ENCODE assay signal across 27 cellular contexts in the genomic region with DNA sequence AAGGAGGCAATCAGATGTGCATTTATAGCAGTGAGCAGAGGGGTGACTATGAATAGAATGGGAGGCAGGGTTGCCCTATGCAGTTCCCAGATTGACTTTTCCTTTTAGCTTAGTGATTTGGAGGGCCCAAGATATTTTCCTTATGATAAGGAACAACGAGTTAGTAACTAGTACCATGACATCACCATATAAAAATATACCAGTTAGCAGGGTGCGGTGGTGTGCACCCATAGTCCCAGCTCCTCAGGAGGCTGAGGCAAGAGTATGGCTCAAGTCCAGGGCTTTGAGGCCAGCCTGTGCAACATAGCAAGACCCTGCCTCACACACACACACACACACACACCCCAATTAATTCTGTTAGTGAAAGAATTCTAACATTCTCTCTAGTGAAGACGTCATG. TPM values are rescaled to one million over a fixed set of nuclear protein-coding genes. Genes with fewer than 3 reads are reported as not detected.
"Had no signal": no experiment of that assay in that cellular context is flagged by ENCODE, and none has a peak within 500 bp of the region (broad histone marks: within the 10 kb centered on the region; RNA-seq: fewer than 3 reads in every experiment).

No MANE protein-coding gene starts in this region.

- H3K4me1 Mint-ChIP-seq: activated CD4-positive, alpha-beta memory T cell treated with anti-CD3 and anti-CD28 coated beads, Interleukin-2, amount 10 ng/mL, durations not matched to agents 7 days and 5 days; activated CD4-positive, alpha-beta T cell treated with anti-CD3 and anti-CD28 coated beads, Interleukin-2, amount 10 ng/mL, durations not matched to agents 7 days and 5 days; activated naive CD8-positive, alpha-beta T cell treated with anti-CD3 and anti-CD28 coated beads for 36 hours; activated T-helper 17 cell treated with anti-CD3 and anti-CD28 coated beads, Interleukin-2, amount 50 U/mL, for 72 hours; central memory CD8-positive, alpha-beta T cell; T-helper 17 cell had no signal

- DNase-seq: activated CD4-positive, alpha-beta memory T cell treated with anti-CD3 and anti-CD28 coated beads, Interleukin-2, amount 10 ng/mL, durations not matched to agents 7 days and 5 days; activated CD4-positive, alpha-beta T cell treated with anti-CD3 and anti-CD28 coated beads, Interleukin-2, amount 10 ng/mL, durations not matched to agents 7 days and 5 days; activated CD4-positive, CD25-positive, alpha-beta regulatory T cell; activated gamma-delta T cell; activated naive CD4-positive, alpha-beta T cell treated with anti-CD3 and anti-CD28 coated beads for 36 hours; activated naive CD8-positive, alpha-beta T cell treated with anti-CD3 and anti-CD28 coated beads for 36 hours; activated T-cell treated with anti-CD3 and anti-CD28 coated beads for 4 hours; activated T-cell treated with anti-CD3 and anti-CD28 coated beads, Interleukin-2, amount 50 U/mL, for 48 hours; KG1; NCI-H1048; NCI-H1417; NCI-H1930; NCI-H2107; NCI-H2171 treated with DMSO at 0.1 percent for 48 hours; NCI-H345; NCI-H510A; NCI-H526 treated with DMSO at 0.1 percent for 48 hours; NCI-H82; SIG-M5; T-helper 17 cell; T-helper 9 cell had no signal

- H3K36me3 Mint-ChIP-seq: activated naive CD8-positive, alpha-beta T cell treated with anti-CD3 and anti-CD28 coated beads for 36 hours had no signal

- H3K27ac Mint-ChIP-seq: activated CD4-positive, alpha-beta memory T cell treated with anti-CD3 and anti-CD28 coated beads, Interleukin-2, amount 10 ng/mL, durations not matched to agents 7 days and 5 days; activated CD4-positive, alpha-beta T cell treated with anti-CD3 and anti-CD28 coated beads, Interleukin-2, amount 10 ng/mL, durations not matched to agents 7 days and 5 days; activated naive CD4-positive, alpha-beta T cell treated with anti-CD3 and anti-CD28 coated beads for 36 hours; activated naive CD8-positive, alpha-beta T cell treated with anti-CD3 and anti-CD28 coated beads for 36 hours; activated T-helper 17 cell treated with anti-CD3 and anti-CD28 coated beads, Interleukin-2, amount 50 U/mL, for 72 hours; T-helper 17 cell had no signal

- H3K4me3 Mint-ChIP-seq: activated CD4-positive, alpha-beta memory T cell treated with anti-CD3 and anti-CD28 coated beads, Interleukin-2, amount 10 ng/mL, durations not matched to agents 7 days and 5 days; activated CD4-positive, alpha-beta T cell treated with anti-CD3 and anti-CD28 coated beads, Interleukin-2, amount 10 ng/mL, durations not matched to agents 7 days and 5 days; activated naive CD4-positive, alpha-beta T cell treated with anti-CD3 and anti-CD28 coated beads for 36 hours; activated naive CD8-positive, alpha-beta T cell treated with anti-CD3 and anti-CD28 coated beads for 36 hours; activated T-helper 17 cell treated with anti-CD3 and anti-CD28 coated beads, Interleukin-2, amount 50 U/mL, for 72 hours; central memory CD8-positive, alpha-beta T cell; T-helper 17 cell had no signal

- ATAC-seq: activated T-helper 17 cell treated with anti-CD3 and anti-CD28 coated beads, Interleukin-2, amount 50 U/mL, for 72 hours; T-helper 17 cell had no signal

- H3K27ac ChIP-seq: VCaP had no signal

- H3K27me3 Mint-ChIP-seq: activated CD4-positive, alpha-beta memory T cell treated with anti-CD3 and anti-CD28 coated beads, Interleukin-2, amount 10 ng/mL, durations not matched to agents 7 days and 5 days; activated CD4-positive, alpha-beta T cell treated with anti-CD3 and anti-CD28 coated beads, Interleukin-2, amount 10 ng/mL, durations not matched to agents 7 days and 5 days; activated naive CD8-positive, alpha-beta T cell treated with anti-CD3 and anti-CD28 coated beads for 36 hours; activated T-helper 17 cell treated with anti-CD3 and anti-CD28 coated beads, Interleukin-2, amount 50 U/mL, for 72 hours; central memory CD8-positive, alpha-beta T cell; T-helper 17 cell had no signal

- H3K9me3 Mint-ChIP-seq: activated CD4-positive, alpha-beta memory T cell treated with anti-CD3 and anti-CD28 coated beads, Interleukin-2, amount 10 ng/mL, durations not matched to agents 7 days and 5 days; activated CD4-positive, alpha-beta T cell treated with anti-CD3 and anti-CD28 coated beads, Interleukin-2, amount 10 ng/mL, durations not matched to agents 7 days and 5 days; activated naive CD4-positive, alpha-beta T cell treated with anti-CD3 and anti-CD28 coated beads for 36 hours; activated naive CD8-positive, alpha-beta T cell treated with anti-CD3 and anti-CD28 coated beads for 36 hours; activated T-helper 17 cell treated with anti-CD3 and anti-CD28 coated beads, Interleukin-2, amount 50 U/mL, for 72 hours had no signal

RNA-seq across cellular contexts. Expression of gene IL13RA2, which starts 53.0 kb away (rescaled TPM):
- total RNA-seq: activated CD4-positive, alpha-beta memory T cell treated with anti-CD3 and anti-CD28 coated beads, Interleukin-2, amount 10 ng/mL, durations not matched to agents 7 days and 5 days; activated CD4-positive, alpha-beta T cell treated with anti-CD3 and anti-CD28 coated beads, Interleukin-2, amount 10 ng/mL, durations not matched to agents 7 days and 5 days; activated CD8-positive, alpha-beta memory T cell treated with anti-CD3 and anti-CD28 coated beads for 36 hours; activated naive CD4-positive, alpha-beta T cell treated with anti-CD3 and anti-CD28 coated beads for 36 hours; activated naive CD8-positive, alpha-beta T cell treated with anti-CD3 and anti-CD28 coated beads for 36 hours; activated T-helper 17 cell treated with anti-CD3 and anti-CD28 coated beads, Interleukin-2, amount 50 U/mL, for 72 hours; LHCN-M2; OCI-LY7; T-helper 17 cell had no signal
